In genomic region chr16:56793504-56793903, GRCh38 we compare ENCODE assay signal across 8 cellular contexts.
A peak's percentile ranks its signal among the peaks of the same experiment; 100 is the strongest.
DNase-seq lines count a peak whose midpoint lies in the region; ATAC-seq and TF ChIP-seq lines count a peak whose summit lies in the region.

No MANE protein-coding gene starts in this region.

- no peaks in the 10 kb centered on the region for H3K36me3 ChIP-seq in BJ (ENCODE audit: control insufficient read depth, insufficient read depth, low read length)
- H3K36me3 ChIP-seq in adrenal gland (replicated peaks in 1 of 2), result no peaks in the 10 kb centered on the region

- WGBS in adrenal gland, 4 donors, result 54 to 61% (median 60%) methylated on average over 5 of the region's 5 CpGs

- POLR2A ChIA-PET in BJ (lab: Charles Lee), result no interaction called here

- CTCF ChIA-PET in BJ (lab: Yijun Ruan, JAX), result interaction anchor here (0.6 to 8.7 kb wide), 30 partner anchors 9 to 252 kb away, joined by 3 to 135 read pairs (median 4); no protein-coding TSS in a partner anchor

- no peaks in the 10 kb centered on the region for H3K9me3 ChIP-seq in adrenal gland (replicated peaks in 1 of 3)

- H3K4me1 ChIP-seq in adrenal gland (replicated peaks in 1 of 2), result no peaks in the 10 kb centered on the region

- intact Hi-C loops in adrenal gland (cut with DNase I), result no loop called here
- intact Hi-C loops in left colon (cut with DNase I, micrococcal nuclease), result no loop called here

- DNase-seq in BJ (ENCODE audit: low read depth) (no peak), HT-29 (ENCODE audit: low spot score) (peak; percentile 28), adrenal gland (peak in 3 of 7 donors; percentile 13 to 20 (median 18)), left colon (peak in 1 of 2 donors; percentile 17), cerebellum (ENCODE audit: low spot score) (no peak), DMS79 (lab: John Stamatoyannopoulos, UW) (no peak), NCI-H748 (lab: John Stamatoyannopoulos, UW; ENCODE audit: unreplicated experiment) (no peak)

- no peak for TF ChIP-seq POLR2A in adrenal gland (IDR thresholded peaks at IDR 0.05)

- H3K4me3 ChIP-seq in BJ (ENCODE audit: low read depth, low read length) (no peak overlapping the region), adrenal gland (no peak overlapping the region)

- TF ChIP-seq CTCF in BJ (IDR thresholded peaks at IDR 0.05; ENCODE audit: insufficient read depth, low read depth, low read length) (peak; percentile 66), adrenal gland (IDR thresholded peaks at IDR 0.05) (peak in 5 of 6 experiments; percentile 15 to 48 (median 31))

- ATAC-seq in left colon (peak; percentile 47), GM21529 (IDR thresholded peaks at IDR 0.05; ENCODE audit: unreplicated experiment) (no peak)

- no peak overlapping the region for H3K27ac ChIP-seq in adrenal gland

- H3K27me3 ChIP-seq in BJ (ENCODE audit: control insufficient read depth, insufficient read depth, low read length) (no peaks in the 10 kb centered on the region), adrenal gland (no peaks in the 10 kb centered on the region)
